In the genomic region with DNA sequence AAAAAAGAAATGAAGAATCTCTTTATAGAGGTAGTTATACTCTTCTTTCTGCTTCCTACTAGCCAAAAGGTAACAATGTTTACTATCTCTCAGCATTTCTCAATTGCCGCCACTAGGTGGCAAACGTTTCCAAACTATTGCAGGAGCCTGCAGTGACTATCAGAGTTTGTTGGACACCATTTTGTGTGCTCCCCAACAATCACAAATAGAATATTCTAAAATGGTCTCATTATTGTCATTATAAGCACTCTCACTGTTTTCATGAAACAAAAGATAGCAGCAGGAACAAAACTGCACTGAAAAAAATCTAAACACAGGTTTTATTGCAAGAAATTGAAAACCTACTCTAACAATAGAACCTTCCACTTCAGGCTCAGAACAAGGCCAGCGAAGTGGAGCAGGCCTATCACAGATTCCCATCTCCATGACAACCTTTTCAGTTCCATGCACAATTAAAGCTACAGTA, we compare ENCODE assay signal across 8 cellular contexts.
DNase-seq lines count a peak whose midpoint lies in the region; ATAC-seq lines count a peak whose summit lies in the region.

No MANE protein-coding gene starts in this region.

- peak; percentile 98 for ATAC-seq in GM21390 (IDR thresholded peaks at IDR 0.05; ENCODE audit: unreplicated experiment)

- DNase-seq in DMS 273 (lab: John Stamatoyannopoulos, UW; ENCODE audit: unreplicated experiment) = peak; percentile 92
- DNase-seq in HS-27A (ENCODE audit: low read depth) = peak; percentile 65
- DNase-seq in NCI-H82 treated with DMSO at 0.1 percent for 48 hours (lab: John Stamatoyannopoulos, UW; ENCODE audit: unreplicated experiment) = peak; percentile 90
- DNase-seq in activated CD8-positive, alpha-beta memory T cell treated with anti-CD3 and anti-CD28 coated beads for 24 hours = peak; percentile 72
- peak; percentile 20 for DNase-seq in epidermal melanocyte (ENCODE audit: insufficient read length, low spot score)
- DNase-seq in myocyte (ENCODE audit: low read depth) = peak; percentile 88
- DNase-seq in stimulated activated CD8-positive, alpha-beta memory T cell treated with anti-CD3 and anti-CD28 coated beads, Interleukin-7, amount 100 ng/mL, for 48 hours (ENCODE audit: extremely low read depth in 1 of 2, low read depth in 1 of 2) = peak; percentile 14 to 26

Comparison
In these comparisons a context has a peak if more than half of its experiments do, and no peak if none do; other contexts are left out.
1. Peak in every context shown above with its lines: DNase-seq and ATAC-seq.
2. DNase-seq: peak in every context shown above with its lines; median percentile 92 in DMS 273; 90 in NCI-H82 treated with DMSO at 0.1 percent for 48 hours; 88 in myocyte; 72 in activated CD8-positive, alpha-beta memory T cell treated with anti-CD3 and anti-CD28 coated beads for 24 hours; 65 in HS-27A; 20 in epidermal melanocyte; 20 in stimulated activated CD8-positive, alpha-beta memory T cell treated with anti-CD3 and anti-CD28 coated beads, Interleukin-7, amount 100 ng/mL, for 48 hours.